Comparison of ENCODE assay signal across 8 cellular contexts in genomic region chr16:87570938-87571867, GRCh38. TPM values are rescaled to one million over a fixed set of nuclear protein-coding genes. Genes with fewer than 3 reads are reported as not detected.
DNase-seq lines count a peak whose midpoint lies in the region; ATAC-seq and TF ChIP-seq lines count a peak whose summit lies in the region.

No MANE protein-coding gene starts in this region.

- H3K27me3 Mint-ChIP-seq in chondrocyte (ENCODE audit: low read depth), result peaks cover 3% of the 10 kb centered on the region
- peaks cover 7% of the 10 kb centered on the region for H3K27me3 Mint-ChIP-seq in activated CD8-positive, alpha-beta memory T cell treated with anti-CD3 and anti-CD28 coated beads, Interleukin-2, amount 10 ng/mL, durations not matched to agents 7 days and 5 days

- peaks cover 32% of the 10 kb centered on the region for H3K4me1 Mint-ChIP-seq in chondrocyte (ENCODE audit: low read depth)
- no peaks in the 10 kb centered on the region for H3K4me1 Mint-ChIP-seq in activated CD8-positive, alpha-beta memory T cell treated with anti-CD3 and anti-CD28 coated beads, Interleukin-2, amount 10 ng/mL, durations not matched to agents 7 days and 5 days

- no peaks in the 10 kb centered on the region for H3K36me3 Mint-ChIP-seq in chondrocyte (ENCODE audit: low read depth)
- H3K36me3 Mint-ChIP-seq in activated CD8-positive, alpha-beta memory T cell treated with anti-CD3 and anti-CD28 coated beads, Interleukin-2, amount 10 ng/mL, durations not matched to agents 7 days and 5 days, result no peaks in the 10 kb centered on the region

- no peaks in the 10 kb centered on the region for H3K9me3 Mint-ChIP-seq in chondrocyte (ENCODE audit: low read depth)
- no peaks in the 10 kb centered on the region for H3K9me3 Mint-ChIP-seq in activated CD8-positive, alpha-beta memory T cell treated with anti-CD3 and anti-CD28 coated beads, Interleukin-2, amount 10 ng/mL, durations not matched to agents 7 days and 5 days (ENCODE audit: low read depth)

- DNase-seq in G401 (ENCODE audit: low spot score), result peak; percentile 45
- peak; percentile 3 for DNase-seq in NCI-H146 treated with DMSO at 0.1 percent for 48 hours (lab: John Stamatoyannopoulos, UW; ENCODE audit: unreplicated experiment)
- no peak for DNase-seq in chondrocyte (ENCODE audit: low spot score)
- DNase-seq in medulla oblongata (ENCODE audit: extremely low spot score), result peak; percentile 63
- DNase-seq in activated CD8-positive, alpha-beta memory T cell treated with anti-CD3 and anti-CD28 coated beads, Interleukin-2, amount 50 U/mL, for 4 hours, result no peak
- no peak for DNase-seq in CD1c-positive myeloid dendritic cell (ENCODE audit: extremely low spot score)
- no peak for DNase-seq in activated CD8-positive, alpha-beta memory T cell treated with anti-CD3 and anti-CD28 coated beads, Interleukin-2, amount 10 ng/mL, durations not matched to agents 7 days and 5 days

- in situ Hi-C loops in G401 (cut with HindIII; ENCODE audit: low sequenced_read_pairs), result no loop called here

- no peak for ATAC-seq in GM21576 (IDR thresholded peaks at IDR 0.05; ENCODE audit: unreplicated experiment)
- ATAC-seq in activated CD8-positive, alpha-beta memory T cell treated with anti-CD3 and anti-CD28 coated beads, Interleukin-2, amount 10 ng/mL, durations not matched to agents 7 days and 5 days, result no peak

- H3K4me3 Mint-ChIP-seq in chondrocyte (ENCODE audit: unreplicated experiment), result no peak overlapping the region
- H3K4me3 Mint-ChIP-seq in activated CD8-positive, alpha-beta memory T cell treated with anti-CD3 and anti-CD28 coated beads, Interleukin-2, amount 10 ng/mL, durations not matched to agents 7 days and 5 days, result no peak overlapping the region

- H3K27ac Mint-ChIP-seq in chondrocyte (ENCODE audit: unreplicated experiment), result peak overlapping the region; percentile 97
- H3K27ac Mint-ChIP-seq in activated CD8-positive, alpha-beta memory T cell treated with anti-CD3 and anti-CD28 coated beads, Interleukin-2, amount 10 ng/mL, durations not matched to agents 7 days and 5 days, result no peak overlapping the region

- peak; percentile 76 for TF ChIP-seq CTCF in chondrocyte (IDR thresholded peaks at IDR 0.05)

- CTCF ChIA-PET in activated CD8-positive, alpha-beta memory T cell treated with anti-CD3 and anti-CD28 coated beads, Interleukin-2, amount 10 ng/mL, durations not matched to agents 7 days and 5 days (lab: Charles Lee), result interaction anchor here (0.8 to 1.6 kb wide), 2 partner anchors 65 to 198 kb away, joined by 3 to 4 read pairs; no protein-coding TSS in a partner anchor

RNA-seq across cellular contexts. Expression of gene JPH3, which starts 31.1 kb away (rescaled TPM):
- total RNA-seq in G401 (2014; rRNA removed; shearing (Covaris generic)), result 22.1 and 30.0 TPM in 2 replicates
- total RNA-seq in chondrocyte, result 1.1 to 1.9 TPM (median 1.2 TPM) in 3 replicates
- not detected for total RNA-seq in activated CD8-positive, alpha-beta memory T cell treated with anti-CD3 and anti-CD28 coated beads, Interleukin-2, amount 10 ng/mL, durations not matched to agents 7 days and 5 days

Comparison
In these comparisons a context has a peak if more than half of its experiments do, and no peak if none do; other contexts are left out.
1. DNase-seq: peak in G401 (single experiment), NCI-H146 treated with DMSO at 0.1 percent for 48 hours (single experiment) and medulla oblongata (single experiment); none in chondrocyte (single experiment), activated CD8-positive, alpha-beta memory T cell treated with anti-CD3 and anti-CD28 coated beads, Interleukin-2, amount 50 U/mL, for 4 hours (single experiment), CD1c-positive myeloid dendritic cell (single experiment) and activated CD8-positive, alpha-beta memory T cell treated with anti-CD3 and anti-CD28 coated beads, Interleukin-2, amount 10 ng/mL, durations not matched to agents 7 days and 5 days (single experiment).